Comparison of ENCODE assay signal across 21 cellular contexts in genomic region chrX:143998261-143998660, GRCh38.
"Had no signal": no experiment of that assay in that cellular context is flagged by ENCODE, and none has a peak within 500 bp of the region (broad histone marks: within the 10 kb centered on the region; RNA-seq: fewer than 3 reads in every experiment).

No MANE protein-coding gene starts in this region.

- DNase-seq: colonic mucosa; cortex of kidney; dermis blood vessel endothelial cell; dorsolateral prefrontal cortex; effector CD4-positive, alpha-beta T cell; effector CD8-positive, alpha-beta T cell; effector memory CD4-positive, alpha-beta T cell; effector memory CD8-positive, alpha-beta T cell; endodermal cell; erythroblast; esophagus squamous epithelium; foreskin fibroblast; foreskin keratinocyte; foreskin melanocyte; gastrocnemius medialis; glutamatergic neuron; head of caudate nucleus; heart left ventricle; heart right ventricle had no signal

- ATAC-seq: effector memory CD8-positive, alpha-beta T cell; esophagus mucosa; foreskin keratinocyte; gastrocnemius medialis; gastroesophageal sphincter; heart left ventricle; heart right ventricle had no signal
